In the genomic region with DNA sequence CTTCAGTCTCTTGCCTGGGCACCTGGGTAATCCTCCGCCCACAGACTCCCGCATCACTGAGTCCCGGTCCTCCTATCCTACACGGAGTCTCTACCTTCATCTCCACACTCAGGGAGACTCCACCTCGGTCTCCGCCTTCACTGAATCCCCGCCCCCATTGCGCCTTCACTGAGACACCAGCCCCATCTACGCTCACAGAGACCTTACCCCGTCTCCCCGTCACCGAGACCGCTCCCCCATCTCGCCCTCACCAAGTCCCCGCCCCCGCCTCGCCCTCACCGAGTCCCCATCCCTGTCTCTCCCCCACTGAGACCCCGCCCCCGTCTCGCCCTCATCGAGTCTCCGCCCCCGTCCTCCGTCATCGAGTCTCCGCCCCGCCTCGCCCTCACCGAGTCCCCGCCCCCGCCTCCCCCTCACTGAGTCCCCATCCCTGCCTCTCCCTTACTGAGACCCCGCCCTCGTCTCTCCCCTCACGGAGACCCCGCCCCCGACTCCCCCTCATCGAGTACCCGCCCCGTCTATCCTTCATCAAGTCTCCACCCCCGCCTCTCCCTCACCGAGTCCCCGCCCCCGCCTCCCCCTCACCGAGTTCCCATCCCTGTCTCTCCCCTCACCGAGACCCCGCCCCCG, we compare ENCODE assay signal across 1 cellular context.
TF ChIP-seq lines count a peak whose summit lies in the region.

No MANE protein-coding gene starts in this region.

TF ChIP-seq in A549, 52 proteins besides CTCF, POLR2A, EP300 and RAD21:
- TF ChIP-seq MYC (IDR thresholded peaks at IDR 0.05; ENCODE audit: borderline replicate concordance, low read length) = no peak
- TF ChIP-seq ZNF302 (CRISPR knock-in tag; IDR thresholded peaks at IDR 0.05) = no peak
- no peak for TF ChIP-seq KDM5A (IDR thresholded peaks at IDR 0.05)
- TF ChIP-seq, protein P1, sequence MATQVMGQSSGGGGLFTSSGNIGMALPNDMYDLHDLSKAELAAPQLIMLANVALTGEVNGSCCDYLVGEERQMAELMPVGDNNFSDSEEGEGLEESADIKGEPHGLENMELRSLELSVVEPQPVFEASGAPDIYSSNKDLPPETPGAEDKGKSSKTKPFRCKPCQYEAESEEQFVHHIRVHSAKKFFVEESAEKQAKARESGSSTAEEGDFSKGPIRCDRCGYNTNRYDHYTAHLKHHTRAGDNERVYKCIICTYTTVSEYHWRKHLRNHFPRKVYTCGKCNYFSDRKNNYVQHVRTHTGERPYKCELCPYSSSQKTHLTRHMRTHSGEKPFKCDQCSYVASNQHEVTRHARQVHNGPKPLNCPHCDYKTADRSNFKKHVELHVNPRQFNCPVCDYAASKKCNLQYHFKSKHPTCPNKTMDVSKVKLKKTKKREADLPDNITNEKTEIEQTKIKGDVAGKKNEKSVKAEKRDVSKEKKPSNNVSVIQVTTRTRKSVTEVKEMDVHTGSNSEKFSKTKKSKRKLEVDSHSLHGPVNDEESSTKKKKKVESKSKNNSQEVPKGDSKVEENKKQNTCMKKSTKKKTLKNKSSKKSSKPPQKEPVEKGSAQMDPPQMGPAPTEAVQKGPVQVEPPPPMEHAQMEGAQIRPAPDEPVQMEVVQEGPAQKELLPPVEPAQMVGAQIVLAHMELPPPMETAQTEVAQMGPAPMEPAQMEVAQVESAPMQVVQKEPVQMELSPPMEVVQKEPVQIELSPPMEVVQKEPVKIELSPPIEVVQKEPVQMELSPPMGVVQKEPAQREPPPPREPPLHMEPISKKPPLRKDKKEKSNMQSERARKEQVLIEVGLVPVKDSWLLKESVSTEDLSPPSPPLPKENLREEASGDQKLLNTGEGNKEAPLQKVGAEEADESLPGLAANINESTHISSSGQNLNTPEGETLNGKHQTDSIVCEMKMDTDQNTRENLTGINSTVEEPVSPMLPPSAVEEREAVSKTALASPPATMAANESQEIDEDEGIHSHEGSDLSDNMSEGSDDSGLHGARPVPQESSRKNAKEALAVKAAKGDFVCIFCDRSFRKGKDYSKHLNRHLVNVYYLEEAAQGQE (IDR thresholded peaks at IDR 0.05) = no peak
- TF ChIP-seq POLR2AphosphoS2 (conservative IDR thresholded peaks at IDR 0.05; ENCODE audit: low read length) = no peak
